ENCODE assay signal across 21 cellular contexts in genomic region chr6:137283080-137283479, GRCh38.
"Had no signal": no experiment of that assay in that cellular context is flagged by ENCODE, and none has a peak within 500 bp of the region (broad histone marks: within the 10 kb centered on the region; RNA-seq: fewer than 3 reads in every experiment).

No MANE protein-coding gene starts in this region.

- H3K27me3 ChIP-seq: ovary, right atrium auricular region, stomach, testis, thyroid gland, transverse colon, upper lobe of left lung, vagina had no signal

- ATAC-seq: naive thymus-derived CD4-positive, alpha-beta T cell; sciatic nerve had no signal

- H3K9me3 ChIP-seq: left ventricle myocardium inferior, ovary, right atrium auricular region, stomach, testis, thyroid gland, transverse colon, upper lobe of left lung, vagina had no signal

- H3K4me1 ChIP-seq: left ventricle myocardium inferior, right atrium auricular region, stomach, testis, thyroid gland, transverse colon, upper lobe of left lung, vagina had no signal

- H3K4me3 ChIP-seq: left ventricle myocardium inferior, lung, ovary, right atrium auricular region, skin epidermis, stomach, testis, thyroid gland, transverse colon, upper lobe of left lung, vagina had no signal

- H3K36me3 ChIP-seq: left ventricle myocardium inferior, ovary, right atrium auricular region, stomach, thyroid gland, transverse colon, upper lobe of left lung, vagina had no signal

- DNase-seq: islet precursor cell; left ventricle myocardium inferior; mesendoderm; naive thymus-derived CD4-positive, alpha-beta T cell; ovary; stimulated activated CD4-positive, alpha-beta T cell treated with anti-CD3 and anti-CD28 coated beads, Interleukin-12 subunit alpha, Interleukin-12 subunit beta, amount 100 ng/mL, for 4 hours; stimulated activated CD4-positive, alpha-beta T cell treated with anti-CD3 and anti-CD28 coated beads, Interleukin-15, amount 100 ng/mL, for 24 hours; stimulated activated CD4-positive, alpha-beta T cell treated with anti-CD3 and anti-CD28 coated beads, Interleukin-2, amount 100 ng/mL, for 24 hours; stimulated activated CD4-positive, alpha-beta T cell treated with anti-CD3 and anti-CD28 coated beads, Interleukin-4, amount 100 ng/mL, for 1 hour; stimulated activated naive B cell treated with anti-CD40 and anti-IgM and Interleukin-4, amounts not matched to agents 10 μg/mL and 1 μg/mL and 100 μg/mL, for 72 hours; stimulated activated naive CD8-positive, alpha-beta T cell treated with anti-CD3 and anti-CD28 coated beads, Interleukin-15, Interleukin-2, amounts not matched to agents 100 U/mL and 50 U/mL, for 24 hours; stomach; testis; thyroid gland; transverse colon; upper lobe of left lung had no signal

- H3K27ac ChIP-seq: left ventricle myocardium inferior, ovary, right atrium auricular region, skin epidermis, stomach, testis, thyroid gland, transverse colon, upper lobe of left lung, vagina had no signal
